ENCODE assay signal across 14 cellular contexts in genomic region chr9:107712390-107712789, GRCh38.
DNase-seq lines count a peak whose midpoint lies in the region; ATAC-seq and TF ChIP-seq lines count a peak whose summit lies in the region.
"Had no signal": no experiment of that assay in that cellular context is flagged by ENCODE, and none has a peak within 500 bp of the region (broad histone marks: within the 10 kb centered on the region; RNA-seq: fewer than 3 reads in every experiment).

No MANE protein-coding gene starts in this region.

- no peak overlapping the region for H3K4me3 Mint-ChIP-seq in activated naive CD8-positive, alpha-beta T cell treated with anti-CD3 and anti-CD28 coated beads for 36 hours
- H3K4me3 Mint-ChIP-seq: activated B cell treated with CpG ODN at 0.5 μM for 24 hours had no signal

- peaks cover 7% of the 10 kb centered on the region for H3K4me1 ChIP-seq in mesenchymal stem cell (ENCODE audit: control insufficient read depth, insufficient read depth, low read depth, low read length)

- no peaks in the 10 kb centered on the region for H3K9me3 ChIP-seq in mesenchymal stem cell (ENCODE audit: control insufficient read depth, low read length)

- peak; percentile 16 for TF ChIP-seq CTCF in GM12864 (IDR thresholded peaks at IDR 0.05; ENCODE audit: low read depth, low read length, missing control alignments)

- H3K14ac ChIP-seq in mesenchymal stem cell (ENCODE audit: low read length in 2 of 2), result no peak overlapping the region

- ATAC-seq in HG03439 (IDR thresholded peaks at IDR 0.05; ENCODE audit: unreplicated experiment), result no peak

- H2BK120ac ChIP-seq in mesenchymal stem cell (ENCODE audit: low read depth, low read length), result no peak overlapping the region

- DNase-seq in GM12864 (ENCODE audit: low read depth) (no peak), MV-4-11 (lab: John Stamatoyannopoulos, UW) (peak; percentile 60), astrocyte of the hippocampus (ENCODE audit: low read depth, low spot score) (peak; percentile 83), mesenchymal stem cell (peak; percentile 52), NCI-H510A treated with DMSO at 0.1 percent for 48 hours (lab: John Stamatoyannopoulos, UW) (no peak), medulla oblongata (ENCODE audit: extremely low spot score) (no peak)
- DNase-seq in activated naive CD8-positive, alpha-beta T cell treated with anti-CD3 and anti-CD28 coated beads for 36 hours, result no peak
- DNase-seq: activated B cell treated with CpG ODN at 0.5 μM for 24 hours; activated naive CD4-positive, alpha-beta T cell; erythroblast; NCI-H526; stimulated activated naive CD4-positive, alpha-beta T cell had no signal

- peak overlapping the region; percentile 37 for H3K27ac ChIP-seq in mesenchymal stem cell (ENCODE audit: low read length, poor library complexity, severe bottlenecking)
- H3K27ac ChIP-seq: KMS-11 had no signal

- no peak overlapping the region for H3K9ac ChIP-seq in mesenchymal stem cell (ENCODE audit: low read length)
- H3K9ac ChIP-seq: KMS-11 had no signal

- H2BK15ac ChIP-seq in mesenchymal stem cell (ENCODE audit: low read depth, poor library complexity, severe bottlenecking), result no peak overlapping the region

- H3K27me3 ChIP-seq in mesenchymal stem cell (ENCODE audit: control insufficient read depth in 1 of 2, insufficient read depth in 1 of 2, low read length in 2 of 2), result peaks cover 0 to 4% of the 10 kb centered on the region in 2 experiments

- no peaks in the 10 kb centered on the region for H3K9me3 Mint-ChIP-seq in activated naive CD8-positive, alpha-beta T cell treated with anti-CD3 and anti-CD28 coated beads for 36 hours
- H3K9me3 Mint-ChIP-seq: activated B cell treated with CpG ODN at 0.5 μM for 24 hours had no signal

- WGBS in mesenchymal stem cell, result 46% methylated on average over 2 of the region's 3 CpGs

- no peak overlapping the region for H2AK5ac ChIP-seq in mesenchymal stem cell (ENCODE audit: low read length, severe bottlenecking)

- H3K36me3 Mint-ChIP-seq in activated naive CD8-positive, alpha-beta T cell treated with anti-CD3 and anti-CD28 coated beads for 36 hours, result no peaks in the 10 kb centered on the region

- H3K4me3 ChIP-seq in GM12864 (ENCODE audit: low read depth, low read length), result no peak overlapping the region
- no peak overlapping the region for H3K4me3 ChIP-seq in mesenchymal stem cell (ENCODE audit: insufficient read depth in 1 of 2, low read depth in 1 of 2, low read length in 2 of 2)

- H3K4ac ChIP-seq in mesenchymal stem cell (ENCODE audit: low read depth in 1 of 2, low read length in 2 of 2), result no peak overlapping the region

- no peaks in the 10 kb centered on the region for H3K79me1 ChIP-seq in mesenchymal stem cell (replicated peaks; ENCODE audit: low read length, poor library complexity, severe bottlenecking)

- peaks cover 6% of the 10 kb centered on the region for H3K27me3 Mint-ChIP-seq in activated naive CD8-positive, alpha-beta T cell treated with anti-CD3 and anti-CD28 coated beads for 36 hours

- no peak overlapping the region for H3K4me2 ChIP-seq in mesenchymal stem cell (ENCODE audit: low read length, poor library complexity, severe bottlenecking)
- H3K4me2 ChIP-seq: KMS-11 had no signal

- H2AFZ ChIP-seq in mesenchymal stem cell (ENCODE audit: low read depth, low read length), result no peak overlapping the region

- no peak overlapping the region for H4K91ac ChIP-seq in mesenchymal stem cell (ENCODE audit: low read length)

- no peak overlapping the region for H2BK12ac ChIP-seq in mesenchymal stem cell (ENCODE audit: low read length in 2 of 2)

- no peak overlapping the region for H2BK5ac ChIP-seq in mesenchymal stem cell (ENCODE audit: low read depth, low read length, poor library complexity, severe bottlenecking)

- H4K8ac ChIP-seq in mesenchymal stem cell (ENCODE audit: low read length), result no peak overlapping the region

- H3K18ac ChIP-seq in mesenchymal stem cell (ENCODE audit: low read depth in 1 of 2, low read length in 2 of 2), result no peak overlapping the region

- H3K27ac Mint-ChIP-seq in activated naive CD8-positive, alpha-beta T cell treated with anti-CD3 and anti-CD28 coated beads for 36 hours, result no peak overlapping the region
- H3K27ac Mint-ChIP-seq: activated B cell treated with CpG ODN at 0.5 μM for 24 hours had no signal

- H3K4me1 Mint-ChIP-seq in activated naive CD8-positive, alpha-beta T cell treated with anti-CD3 and anti-CD28 coated beads for 36 hours, result no peaks in the 10 kb centered on the region
- H3K4me1 Mint-ChIP-seq: activated B cell treated with CpG ODN at 0.5 μM for 24 hours had no signal

- H3K23ac ChIP-seq in mesenchymal stem cell (ENCODE audit: low read length in 2 of 2), result no peak overlapping the region

- no peaks in the 10 kb centered on the region for H3K36me3 ChIP-seq in mesenchymal stem cell (ENCODE audit: control insufficient read depth in 1 of 2, insufficient read depth in 2 of 2, low read depth in 1 of 2, low read length in 2 of 2)

Comparison
In these comparisons a context has a peak if more than half of its experiments do, and no peak if none do; other contexts are left out.
1. DNase-seq: peak in MV-4-11 (single experiment), astrocyte of the hippocampus (single experiment) and mesenchymal stem cell (single experiment); none in GM12864 (single experiment), NCI-H510A treated with DMSO at 0.1 percent for 48 hours (single experiment), medulla oblongata (single experiment) and activated naive CD8-positive, alpha-beta T cell treated with anti-CD3 and anti-CD28 coated beads for 36 hours (single experiment).